In the genomic region with DNA sequence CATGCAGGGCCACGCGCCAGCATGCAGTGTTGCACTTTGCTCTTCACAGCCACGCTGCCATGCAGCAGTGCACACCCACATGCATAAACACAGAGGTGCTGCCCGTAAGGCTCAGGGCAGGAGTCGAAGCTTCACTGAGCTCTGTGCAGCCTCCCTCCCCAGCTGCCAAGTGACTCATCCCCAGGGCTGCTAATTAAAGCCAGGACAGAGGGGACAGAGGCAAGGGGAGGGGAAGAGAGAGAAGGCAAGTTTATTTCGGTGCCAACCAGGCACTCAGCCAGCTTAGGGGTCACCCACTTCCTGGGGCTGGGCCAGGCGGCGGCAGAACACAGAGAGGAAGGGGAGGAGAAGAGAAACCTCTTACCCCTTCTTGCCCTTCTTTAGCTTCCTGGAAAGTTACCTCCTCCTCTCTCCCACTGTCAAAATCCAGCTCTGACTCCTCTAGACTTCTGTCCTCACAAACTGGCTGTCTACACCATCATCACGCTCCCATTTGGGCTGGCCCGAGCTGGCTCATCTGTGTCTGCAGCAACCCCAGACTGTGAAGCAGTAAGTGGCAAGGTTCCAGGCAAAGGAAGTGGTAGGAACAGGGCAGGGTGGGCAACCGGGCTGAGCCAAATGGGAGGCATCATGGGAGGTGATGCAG, we compare ENCODE assay signal across 8 cellular contexts. TPM values are rescaled to one million over a fixed set of nuclear protein-coding genes. Genes with fewer than 3 reads are reported as not detected.
DNase-seq lines count a peak whose midpoint lies in the region; TF ChIP-seq lines count a peak whose summit lies in the region.

No MANE protein-coding gene starts in this region.

- no peaks in the 10 kb centered on the region for H3K27me3 Mint-ChIP-seq in activated CD4-positive, alpha-beta T cell treated with anti-CD3 and anti-CD28 coated beads, Interleukin-2, amount 10 ng/mL, durations not matched to agents 24 days and 14 days

- no peaks in the 10 kb centered on the region for H3K9me3 Mint-ChIP-seq in activated CD4-positive, alpha-beta T cell treated with anti-CD3 and anti-CD28 coated beads, Interleukin-2, amount 10 ng/mL, durations not matched to agents 24 days and 14 days

- H3K36me3 ChIP-seq in DOHH2 (ENCODE audit: control insufficient read depth, low read length), result no peaks in the 10 kb centered on the region
- no peaks in the 10 kb centered on the region for H3K36me3 ChIP-seq in tibial artery

- H3F3A ChIP-seq in DOHH2 (ENCODE audit: control insufficient read depth, insufficient read depth), result no peaks in the 10 kb centered on the region

- H3K79me2 ChIP-seq in DOHH2 (ENCODE audit: control insufficient read depth, low read length), result no peaks in the 10 kb centered on the region

- H3K4me1 Mint-ChIP-seq in activated CD4-positive, alpha-beta T cell treated with anti-CD3 and anti-CD28 coated beads, Interleukin-2, amount 10 ng/mL, durations not matched to agents 24 days and 14 days, result peaks cover 11% of the 10 kb centered on the region

- H3K4me1 ChIP-seq in DOHH2 (ENCODE audit: control insufficient read depth, low read length) (peaks cover 26% of the 10 kb centered on the region), tibial artery (peaks cover 0 to 15% (median 7%) of the 10 kb centered on the region in 4 donors)

- H3K27ac Mint-ChIP-seq in activated CD4-positive, alpha-beta T cell treated with anti-CD3 and anti-CD28 coated beads, Interleukin-2, amount 10 ng/mL, durations not matched to agents 24 days and 14 days, result peak overlapping the region; percentile 65

- H3K9me3 ChIP-seq in DOHH2 (ENCODE audit: control insufficient read depth, insufficient read depth, low read length), result no peaks in the 10 kb centered on the region
- no peaks in the 10 kb centered on the region for H3K9me3 ChIP-seq in tibial artery

- no peaks in the 10 kb centered on the region for H4K20me1 ChIP-seq in DOHH2 (ENCODE audit: control insufficient read depth, insufficient read depth, low read depth, low read length)

- intact Hi-C loops in activated CD4-positive, alpha-beta T cell treated with anti-CD3 and anti-CD28 coated beads, Interleukin-2, amount 10 ng/mL, durations not matched to agents 24 days and 14 days (cut with micrococcal nuclease), result no loop called here
- intact Hi-C loops in tibial artery (cut with DNase I; ENCODE audit: low total_unique reads), result no loop called here

- DNase-seq in NCI-H1092 treated with DMSO at 0.1 percent for 48 hours (lab: John Stamatoyannopoulos, UW) (peak; percentile 81), mucosa of gallbladder (ENCODE audit: low spot score) (peak; percentile 64), tibial artery (peak; percentile 68 to 77), GM20000 (ENCODE audit: low spot score) (no peak)
- peak; percentile 67 for DNase-seq in activated CD4-positive, alpha-beta T cell treated with anti-CD3 and anti-CD28 coated beads, Interleukin-2, amount 10 ng/mL, durations not matched to agents 24 days and 14 days
- DNase-seq in effector CD4-positive, alpha-beta T cell, result peak; percentile 20
- DNase-seq in activated CD4-positive, CD25-positive, alpha-beta regulatory T cell treated with anti-CD3 and anti-CD28 coated beads, Interleukin-2, amount 50 U/mL, for 72 hours, result no peak

- H3K27ac ChIP-seq in DOHH2 (ENCODE audit: low read depth, low read length), result no peak overlapping the region
- H3K27ac ChIP-seq in tibial artery, result peak overlapping the region in 1 of 2 donors; percentile 55

- H3K4me3 ChIP-seq in DOHH2 (ENCODE audit: low read length) (peak overlapping the region; percentile 17; the same call in 1 of the 2 replicates), tibial artery (no peak overlapping the region)

- no peaks in the 10 kb centered on the region for H3K9me2 ChIP-seq in DOHH2 (replicated peaks; ENCODE audit: control insufficient read depth, low read length)

- peak overlapping the region; percentile 75 for H3K4me3 Mint-ChIP-seq in activated CD4-positive, alpha-beta T cell treated with anti-CD3 and anti-CD28 coated beads, Interleukin-2, amount 10 ng/mL, durations not matched to agents 24 days and 14 days

- H3K36me3 Mint-ChIP-seq in activated CD4-positive, alpha-beta T cell treated with anti-CD3 and anti-CD28 coated beads, Interleukin-2, amount 10 ng/mL, durations not matched to agents 24 days and 14 days (ENCODE audit: low read depth), result no peaks in the 10 kb centered on the region

- TF ChIP-seq CTCF in DOHH2 (IDR thresholded peaks at IDR 0.05; ENCODE audit: low read depth, low read length, poor library complexity, severe bottlenecking) (no peak), tibial artery (IDR thresholded peaks at IDR 0.05) (no peak), GM20000 (IDR thresholded peaks at IDR 0.05; ENCODE audit: extremely low read depth, missing control alignments) (no peak)

- H3K27me3 ChIP-seq in DOHH2 (ENCODE audit: control insufficient read depth, low read length) (no peaks in the 10 kb centered on the region), tibial artery (no peaks in the 10 kb centered on the region)

- H3K4me2 ChIP-seq in DOHH2 (ENCODE audit: low read length), result peak overlapping the region; percentile 51

RNA-seq across cellular contexts. Expression of a gene that starts 6.2 kb away (rescaled TPM):
- 0.37 and 0.64 TPM in 2 replicates for total RNA-seq in activated CD4-positive, alpha-beta T cell treated with anti-CD3 and anti-CD28 coated beads, Interleukin-2, amount 10 ng/mL, durations not matched to agents 24 days and 14 days
- total RNA-seq in mucosa of gallbladder, result 34.5 TPM

Comparison
In these comparisons a context has a peak if more than half of its experiments do, and no peak if none do; other contexts are left out.
1. DNase-seq: peak in NCI-H1092 treated with DMSO at 0.1 percent for 48 hours (single experiment), activated CD4-positive, alpha-beta T cell treated with anti-CD3 and anti-CD28 coated beads, Interleukin-2, amount 10 ng/mL, durations not matched to agents 24 days and 14 days (single experiment), effector CD4-positive, alpha-beta T cell (single experiment), mucosa of gallbladder (single experiment) and tibial artery (2 of 2); none in GM20000 (single experiment) and activated CD4-positive, CD25-positive, alpha-beta regulatory T cell treated with anti-CD3 and anti-CD28 coated beads, Interleukin-2, amount 50 U/mL, for 72 hours (single experiment).
2. RNA of a gene that starts 6.2 kb away (total RNA-seq): 34.5 TPM in mucosa of gallbladder (single experiment); 0.37 to 0.64 TPM in activated CD4-positive, alpha-beta T cell treated with anti-CD3 and anti-CD28 coated beads, Interleukin-2, amount 10 ng/mL, durations not matched to agents 24 days and 14 days; every median in the first group is over 10 times any median in the second.